Comparison of ENCODE assay signal across 13 cellular contexts in the genomic region with DNA sequence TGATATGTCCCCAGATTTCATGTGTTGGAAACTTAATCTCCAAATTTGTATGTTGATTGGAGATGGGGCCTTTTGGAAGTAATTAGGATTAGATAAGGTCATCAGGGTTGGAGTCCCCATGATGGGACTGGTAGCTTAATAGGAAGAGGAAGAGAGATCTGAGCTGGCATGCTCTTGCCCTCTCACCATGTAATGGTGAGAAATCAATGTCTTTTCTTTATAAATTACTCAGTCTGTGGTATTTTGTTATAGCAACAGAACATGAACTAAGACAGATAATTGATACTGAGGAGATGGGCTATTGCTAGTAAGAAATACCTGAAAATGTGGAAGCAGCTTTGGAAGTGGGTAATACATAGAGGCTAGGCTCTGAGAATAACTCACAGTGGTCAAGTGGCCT. TPM values are rescaled to one million over a fixed set of nuclear protein-coding genes. Genes with fewer than 3 reads are reported as not detected.
A peak's percentile ranks its signal among the peaks of the same experiment; 100 is the strongest.
DNase-seq lines count a peak whose midpoint lies in the region; ATAC-seq and TF ChIP-seq lines count a peak whose summit lies in the region.
"Had no signal": no experiment of that assay in that cellular context is flagged by ENCODE, and none has a peak within 500 bp of the region (broad histone marks: within the 10 kb centered on the region; RNA-seq: fewer than 3 reads in every experiment).

No MANE protein-coding gene starts in this region.

- H3K27ac Mint-ChIP-seq in Calu3 (ENCODE audit: unreplicated experiment) (peak overlapping the region; percentile 16), activated B cell treated with CpG ODN at 0.5 μM for 24 hours (peak overlapping the region; percentile 89), WTC11 (no peak overlapping the region), osteocyte (ENCODE audit: unreplicated experiment) (no peak overlapping the region)
- peak overlapping the region in 8 of 10 donors; percentile 24 to 98 (median 90) for H3K27ac Mint-ChIP-seq in naive thymus-derived CD8-positive, alpha-beta T cell
- H3K27ac Mint-ChIP-seq: neural progenitor cell had no signal

- DNase-seq in Calu3 (no peak), activated B cell treated with CpG ODN at 0.5 μM for 24 hours (no peak), WTC11 (ENCODE audit: low spot score) (no peak), osteocyte (ENCODE audit: extremely low spot score, unreplicated experiment) (no peak), kidney glomerular epithelial cell (lab: John Stamatoyannopoulos, UW) (no peak), NCI-H1092 treated with DMSO at 0.1 percent for 48 hours (lab: John Stamatoyannopoulos, UW) (no peak)
- no peak for DNase-seq in naive thymus-derived CD8-positive, alpha-beta T cell
- DNase-seq: activated CD8-positive, alpha-beta memory T cell treated with anti-CD3 and anti-CD28 coated beads, Interleukin-2, amount 50 U/mL, for 4 hours; aorta; Caco-2; left ventricle myocardium superior had no signal

- H3K36me3 Mint-ChIP-seq in Calu3 (ENCODE audit: insufficient read depth, unreplicated experiment) = no peaks in the 10 kb centered on the region
- H3K36me3 Mint-ChIP-seq in activated B cell treated with CpG ODN at 0.5 μM for 24 hours (ENCODE audit: low read depth) = no peaks in the 10 kb centered on the region
- peaks cover 0 to 3% (median 3%) of the 10 kb centered on the region in 3 donors for H3K36me3 Mint-ChIP-seq in naive thymus-derived CD8-positive, alpha-beta T cell
- H3K36me3 Mint-ChIP-seq in WTC11 = no peaks in the 10 kb centered on the region
- H3K36me3 Mint-ChIP-seq in osteocyte (ENCODE audit: unreplicated experiment) = no peaks in the 10 kb centered on the region
- H3K36me3 Mint-ChIP-seq: neural progenitor cell had no signal

- H3K4me3 Mint-ChIP-seq in Calu3 (ENCODE audit: low read depth, unreplicated experiment) = no peak overlapping the region
- H3K4me3 Mint-ChIP-seq in activated B cell treated with CpG ODN at 0.5 μM for 24 hours = no peak overlapping the region
- H3K4me3 Mint-ChIP-seq in naive thymus-derived CD8-positive, alpha-beta T cell = peak overlapping the region in 4 of 10 donors; percentile 28 to 79 (median 60)
- no peak overlapping the region for H3K4me3 Mint-ChIP-seq in WTC11
- no peak overlapping the region for H3K4me3 Mint-ChIP-seq in osteocyte (ENCODE audit: unreplicated experiment)
- H3K4me3 Mint-ChIP-seq: neural progenitor cell had no signal

- no TSS peak for BruUV-seq in Calu3 (replicated peaks; lab: Mats Ljungman, UMichigan)

- H3K9me3 Mint-ChIP-seq in Calu3 (ENCODE audit: low read depth, unreplicated experiment) (peaks cover 4% of the 10 kb centered on the region), activated B cell treated with CpG ODN at 0.5 μM for 24 hours (no peaks in the 10 kb centered on the region), WTC11 (no peaks in the 10 kb centered on the region), osteocyte (ENCODE audit: unreplicated experiment) (no peaks in the 10 kb centered on the region)
- no peaks in the 10 kb centered on the region for H3K9me3 Mint-ChIP-seq in naive thymus-derived CD8-positive, alpha-beta T cell
- H3K9me3 Mint-ChIP-seq: neural progenitor cell had no signal

- CTCF ChIA-PET in Calu3 (lab: Charles Lee) (no interaction called here), activated B cell treated with CpG ODN at 0.5 μM for 24 hours (lab: Charles Lee) (interaction anchor here (1.2 to 3.4 kb wide), 3 partner anchors 10 to 208 kb away, joined by 3 to 10 read pairs (median 3); no protein-coding TSS in a partner anchor), WTC11 (lab: Charles Lee) (no interaction called here)

- peak; percentile 6 for ATAC-seq in GM21723 (IDR thresholded peaks at IDR 0.05; ENCODE audit: unreplicated experiment)
- ATAC-seq in activated B cell treated with CpG ODN at 0.5 μM for 24 hours (ENCODE audit: low read depth) = no peak
- no peak for ATAC-seq in naive thymus-derived CD8-positive, alpha-beta T cell
- no peak for ATAC-seq in WTC11
- ATAC-seq: left ventricle myocardium superior had no signal

- TF ChIP-seq CTCF in Calu3 (IDR thresholded peaks at IDR 0.05; ENCODE audit: unreplicated experiment) = no peak
- no peak for TF ChIP-seq CTCF in activated B cell treated with CpG ODN at 0.5 μM for 24 hours (IDR thresholded peaks at IDR 0.05)
- TF ChIP-seq CTCF in WTC11 (IDR thresholded peaks at IDR 0.05) = no peak
- TF ChIP-seq CTCF in osteocyte (IDR thresholded peaks at IDR 0.05) = no peak

- intact Hi-C loops in Calu3 (cut with micrococcal nuclease; ENCODE audit: unreplicated experiment) = no loop called here
- intact Hi-C loops in activated B cell treated with CpG ODN at 0.5 μM for 24 hours (cut with micrococcal nuclease) = loop anchor here (5.0 kb wide), 1 partner anchor 36 kb away; no protein-coding TSS in a partner anchor

- POLR2A ChIA-PET in activated B cell treated with CpG ODN at 0.5 μM for 24 hours (lab: Charles Lee) (interaction anchor here (0.8 to 5.7 kb wide), 12 partner anchors 8 to 209 kb away, joined by 3 to 36 read pairs (median 5); a partner anchor contains a TSS), WTC11 (lab: Charles Lee) (no interaction called here)
- POLR2A ChIA-PET in naive thymus-derived CD8-positive, alpha-beta T cell (lab: Charles Lee) = interaction anchor here (0.8 to 10.2 kb wide), 6 partner anchors 22 to 301 kb away, joined by 3 to 78 read pairs (median 4); a partner anchor contains a TSS

- H3K27me3 Mint-ChIP-seq in Calu3 (ENCODE audit: unreplicated experiment) (no peaks in the 10 kb centered on the region), activated B cell treated with CpG ODN at 0.5 μM for 24 hours (no peaks in the 10 kb centered on the region), WTC11 (ENCODE audit: low read depth) (peaks cover 3% of the 10 kb centered on the region; the same call in 1 of the 2 replicates), osteocyte (ENCODE audit: unreplicated experiment) (no peaks in the 10 kb centered on the region)
- no peaks in the 10 kb centered on the region for H3K27me3 Mint-ChIP-seq in naive thymus-derived CD8-positive, alpha-beta T cell

- peaks cover 12% of the 10 kb centered on the region for H3K4me1 Mint-ChIP-seq in Calu3 (ENCODE audit: low read depth, unreplicated experiment)
- H3K4me1 Mint-ChIP-seq in activated B cell treated with CpG ODN at 0.5 μM for 24 hours = peaks cover 70% of the 10 kb centered on the region
- peaks cover 40 to 68% (median 55%) of the 10 kb centered on the region in 4 donors for H3K4me1 Mint-ChIP-seq in naive thymus-derived CD8-positive, alpha-beta T cell
- H3K4me1 Mint-ChIP-seq in WTC11 = no peaks in the 10 kb centered on the region
- peaks cover 20% of the 10 kb centered on the region for H3K4me1 Mint-ChIP-seq in osteocyte (ENCODE audit: unreplicated experiment)

TF ChIP-seq in WTC11, 78 proteins besides CTCF, POLR2A, EP300 and RAD21:
- TF ChIP-seq SOX15 (CRISPR knock-in tag; IDR thresholded peaks at IDR 0.05) = no peak
- no peak for TF ChIP-seq RELA (CRISPR knock-in tag; IDR thresholded peaks at IDR 0.05; ENCODE audit: borderline replicate concordance)
- no peak for TF ChIP-seq IRF2 (CRISPR knock-in tag; IDR thresholded peaks at IDR 0.05; ENCODE audit: borderline replicate concordance, low read depth)
- no peak for TF ChIP-seq ZNF138 (CRISPR knock-in tag; conservative IDR thresholded peaks at IDR 0.05)
- TF ChIP-seq, protein P1, sequence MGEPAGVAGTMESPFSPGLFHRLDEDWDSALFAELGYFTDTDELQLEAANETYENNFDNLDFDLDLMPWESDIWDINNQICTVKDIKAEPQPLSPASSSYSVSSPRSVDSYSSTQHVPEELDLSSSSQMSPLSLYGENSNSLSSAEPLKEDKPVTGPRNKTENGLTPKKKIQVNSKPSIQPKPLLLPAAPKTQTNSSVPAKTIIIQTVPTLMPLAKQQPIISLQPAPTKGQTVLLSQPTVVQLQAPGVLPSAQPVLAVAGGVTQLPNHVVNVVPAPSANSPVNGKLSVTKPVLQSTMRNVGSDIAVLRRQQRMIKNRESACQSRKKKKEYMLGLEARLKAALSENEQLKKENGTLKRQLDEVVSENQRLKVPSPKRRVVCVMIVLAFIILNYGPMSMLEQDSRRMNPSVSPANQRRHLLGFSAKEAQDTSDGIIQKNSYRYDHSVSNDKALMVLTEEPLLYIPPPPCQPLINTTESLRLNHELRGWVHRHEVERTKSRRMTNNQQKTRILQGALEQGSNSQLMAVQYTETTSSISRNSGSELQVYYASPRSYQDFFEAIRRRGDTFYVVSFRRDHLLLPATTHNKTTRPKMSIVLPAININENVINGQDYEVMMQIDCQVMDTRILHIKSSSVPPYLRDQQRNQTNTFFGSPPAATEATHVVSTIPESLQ (CRISPR knock-in tag; IDR thresholded peaks at IDR 0.05) = no peak
- TF ChIP-seq NFE2L1 (CRISPR knock-in tag; IDR thresholded peaks at IDR 0.05) = no peak

RNA-seq across cellular contexts. Expression of a gene that starts 48.0 kb away (rescaled TPM):
- total RNA-seq in Calu3 (2022) (26.9 and 29.4 TPM in 2 replicates), activated B cell treated with CpG ODN at 0.5 μM for 24 hours (33.2 and 33.3 TPM in 2 replicates), WTC11 (2021) (21.2 to 31.5 TPM (median 21.8 TPM) in 3 replicates), osteocyte (40.9 and 46.2 TPM in 2 replicates)
- total RNA-seq in naive thymus-derived CD8-positive, alpha-beta T cell = 10 to 100 TPM; 28.4 to 32.3 TPM
- polyA plus RNA-seq in naive thymus-derived CD8-positive, alpha-beta T cell = 10 to 100 TPM; 47.9 to 68.5 (median 52.6) TPM

Comparison
In these comparisons a context has a peak if more than half of its experiments do, and no peak if none do; other contexts are left out.
1. H3K27ac Mint-ChIP-seq: peak in Calu3 (single experiment), activated B cell treated with CpG ODN at 0.5 μM for 24 hours (single experiment) and naive thymus-derived CD8-positive, alpha-beta T cell (8 of 10); none in WTC11 (single experiment) and osteocyte (single experiment).